Comparison of ENCODE assay signal across 1 cellular context in the genomic region with DNA sequence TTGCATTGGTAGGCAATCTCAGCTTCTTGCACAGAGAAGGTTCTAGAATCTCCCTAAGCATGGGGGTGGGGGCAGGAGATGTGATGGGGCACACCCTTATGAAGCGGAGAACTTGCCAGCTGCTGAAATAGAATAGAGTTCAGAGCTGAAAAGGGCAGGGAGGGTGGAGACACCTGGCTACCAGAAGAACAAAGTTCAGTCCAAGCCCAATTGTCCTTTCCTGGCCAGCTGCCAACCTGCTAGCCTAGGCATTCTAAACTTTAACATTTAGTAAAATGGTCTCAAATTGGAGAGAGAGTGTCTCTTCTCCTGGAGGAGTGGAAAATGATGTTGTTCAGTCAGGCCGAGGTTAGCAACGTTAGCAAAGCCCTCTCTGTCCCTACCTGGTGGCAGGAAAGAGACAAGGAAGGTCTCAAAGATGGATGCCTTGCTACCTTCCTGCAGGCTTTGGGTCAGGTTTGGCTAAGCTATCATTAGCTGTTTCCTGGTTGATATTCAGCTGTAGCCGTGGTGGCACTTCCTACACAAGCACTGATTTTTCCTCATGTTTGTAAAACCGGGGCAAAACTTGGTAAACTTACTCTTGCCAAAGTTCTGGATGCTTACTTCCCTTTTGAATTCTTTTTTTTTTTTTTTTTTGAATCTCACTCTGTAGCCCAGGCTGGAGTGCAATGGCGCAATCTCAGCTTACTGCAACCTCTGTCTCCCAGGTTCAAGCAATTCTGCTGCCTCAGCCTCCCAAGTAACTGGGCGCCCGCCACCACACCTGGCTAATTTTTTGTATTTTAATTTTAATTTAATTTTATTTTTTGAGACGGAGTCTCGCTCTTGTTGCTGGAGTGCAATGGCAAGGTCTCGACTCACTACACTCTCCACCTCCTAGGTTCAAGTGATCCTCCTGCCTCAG.
TF ChIP-seq lines count a peak whose summit lies in the region.

No MANE protein-coding gene starts in this region.

TF ChIP-seq in HepG2, 621 proteins besides CTCF, POLR2A, EP300 and RAD21 (continued from another document):
- TF ChIP-seq, protein P1, sequence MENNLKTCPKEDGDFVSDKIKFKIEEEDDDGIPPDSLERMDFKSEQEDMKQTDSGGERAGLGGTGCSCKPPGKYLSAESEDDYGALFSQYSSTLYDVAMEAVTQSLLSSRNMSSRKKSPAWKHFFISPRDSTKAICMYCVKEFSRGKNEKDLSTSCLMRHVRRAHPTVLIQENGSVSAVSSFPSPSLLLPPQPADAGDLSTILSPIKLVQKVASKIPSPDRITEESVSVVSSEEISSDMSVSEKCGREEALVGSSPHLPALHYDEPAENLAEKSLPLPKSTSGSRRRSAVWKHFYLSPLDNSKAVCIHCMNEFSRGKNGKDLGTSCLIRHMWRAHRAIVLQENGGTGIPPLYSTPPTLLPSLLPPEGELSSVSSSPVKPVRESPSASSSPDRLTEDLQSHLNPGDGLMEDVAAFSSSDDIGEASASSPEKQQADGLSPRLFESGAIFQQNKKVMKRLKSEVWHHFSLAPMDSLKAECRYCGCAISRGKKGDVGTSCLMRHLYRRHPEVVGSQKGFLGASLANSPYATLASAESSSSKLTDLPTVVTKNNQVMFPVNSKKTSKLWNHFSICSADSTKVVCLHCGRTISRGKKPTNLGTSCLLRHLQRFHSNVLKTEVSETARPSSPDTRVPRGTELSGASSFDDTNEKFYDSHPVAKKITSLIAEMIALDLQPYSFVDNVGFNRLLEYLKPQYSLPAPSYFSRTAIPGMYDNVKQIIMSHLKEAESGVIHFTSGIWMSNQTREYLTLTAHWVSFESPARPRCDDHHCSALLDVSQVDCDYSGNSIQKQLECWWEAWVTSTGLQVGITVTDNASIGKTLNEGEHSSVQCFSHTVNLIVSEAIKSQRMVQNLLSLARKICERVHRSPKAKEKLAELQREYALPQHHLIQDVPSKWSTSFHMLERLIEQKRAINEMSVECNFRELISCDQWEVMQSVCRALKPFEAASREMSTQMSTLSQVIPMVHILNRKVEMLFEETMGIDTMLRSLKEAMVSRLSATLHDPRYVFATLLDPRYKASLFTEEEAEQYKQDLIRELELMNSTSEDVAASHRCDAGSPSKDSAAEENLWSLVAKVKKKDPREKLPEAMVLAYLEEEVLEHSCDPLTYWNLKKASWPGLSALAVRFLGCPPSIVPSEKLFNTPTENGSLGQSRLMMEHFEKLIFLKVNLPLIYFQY (CRISPR knock-in tag; IDR thresholded peaks at IDR 0.05; ENCODE audit: borderline replicate concordance) = no peak
- TF ChIP-seq SMARCE1 (IDR thresholded peaks at IDR 0.05; ENCODE audit: borderline replicate concordance) (no peak), KLF11 (CRISPR knock-in tag; IDR thresholded peaks at IDR 0.05) (no peak), ZSCAN30 (CRISPR knock-in tag; IDR thresholded peaks at IDR 0.05) (no peak), ZNF552 (CRISPR knock-in tag; IDR thresholded peaks at IDR 0.05; ENCODE audit: borderline replicate concordance) (no peak), ONECUT2 (CRISPR knock-in tag; IDR thresholded peaks at IDR 0.05) (no peak), ZNF362 (CRISPR knock-in tag; IDR thresholded peaks at IDR 0.05; ENCODE audit: borderline replicate concordance) (peak; percentile 49; the same call in 1 of the 2 replicates), ZNF251 (CRISPR knock-in tag; IDR thresholded peaks at IDR 0.05) (no peak), ZNF331 (CRISPR knock-in tag; IDR thresholded peaks at IDR 0.05) (no peak), ZNF367 (CRISPR knock-in tag; IDR thresholded peaks at IDR 0.05; ENCODE audit: borderline replicate concordance) (no peak), CHD4 (IDR thresholded peaks at IDR 0.05; ENCODE audit: borderline replicate concordance, low read length) (no peak), ELK4 (CRISPR knock-in tag; IDR thresholded peaks at IDR 0.05; ENCODE audit: borderline replicate concordance) (no peak), PHF21A (CRISPR knock-in tag; IDR thresholded peaks at IDR 0.05) (peak; percentile 33; the same call in 1 of the 2 replicates), EEA1 (CRISPR knock-in tag; IDR thresholded peaks at IDR 0.05; ENCODE audit: borderline replicate concordance) (no peak), HNF4A (CRISPR knock-in tag; IDR thresholded peaks at IDR 0.05) (peak; percentile 64), ELF1 (CRISPR knock-in tag; IDR thresholded peaks at IDR 0.05) (peak; percentile 16; the same call in 1 of the 2 replicates), ZNF224 (CRISPR knock-in tag; IDR thresholded peaks at IDR 0.05) (no peak), CBX2 (IDR thresholded peaks at IDR 0.05; ENCODE audit: low read depth, low read length) (no peak), CBX2 (CRISPR knock-in tag; IDR thresholded peaks at IDR 0.05; ENCODE audit: low read depth) (no peak), SOX6 (IDR thresholded peaks at IDR 0.05) (no peak), SOX6 (CRISPR knock-in tag; IDR thresholded peaks at IDR 0.05) (peak; percentile 83), ZNF296 (CRISPR knock-in tag; conservative IDR thresholded peaks at IDR 0.05) (no peak), ZNF510 (CRISPR knock-in tag; IDR thresholded peaks at IDR 0.05; ENCODE audit: low read depth) (no peak), ARNT2 (CRISPR knock-in tag; IDR thresholded peaks at IDR 0.05; ENCODE audit: low read depth) (no peak), ZNF547 (CRISPR knock-in tag; IDR thresholded peaks at IDR 0.05) (no peak), ZNF512B (CRISPR knock-in tag; IDR thresholded peaks at IDR 0.05; ENCODE audit: borderline replicate concordance) (no peak), FOXK1 (CRISPR knock-in tag; IDR thresholded peaks at IDR 0.05; ENCODE audit: borderline replicate concordance, low read depth) (no peak), HMGXB4 (CRISPR knock-in tag; IDR thresholded peaks at IDR 0.05; ENCODE audit: borderline replicate concordance in 1 of 2, low read depth in 1 of 2) (no peak), ATAD3A (CRISPR knock-in tag; IDR thresholded peaks at IDR 0.05) (no peak), PCBP1 (IDR thresholded peaks at IDR 0.05; ENCODE audit: borderline replicate concordance, low read depth, low read length) (no peak), HNF4G (IDR thresholded peaks at IDR 0.05; ENCODE audit: borderline replicate concordance, low read depth, low read length) (peak; percentile 31; the same call in 1 of the 2 replicates), HNF4G (CRISPR knock-in tag; IDR thresholded peaks at IDR 0.05; ENCODE audit: borderline replicate concordance, low read depth) (no peak)
- TF ChIP-seq, protein P2, sequence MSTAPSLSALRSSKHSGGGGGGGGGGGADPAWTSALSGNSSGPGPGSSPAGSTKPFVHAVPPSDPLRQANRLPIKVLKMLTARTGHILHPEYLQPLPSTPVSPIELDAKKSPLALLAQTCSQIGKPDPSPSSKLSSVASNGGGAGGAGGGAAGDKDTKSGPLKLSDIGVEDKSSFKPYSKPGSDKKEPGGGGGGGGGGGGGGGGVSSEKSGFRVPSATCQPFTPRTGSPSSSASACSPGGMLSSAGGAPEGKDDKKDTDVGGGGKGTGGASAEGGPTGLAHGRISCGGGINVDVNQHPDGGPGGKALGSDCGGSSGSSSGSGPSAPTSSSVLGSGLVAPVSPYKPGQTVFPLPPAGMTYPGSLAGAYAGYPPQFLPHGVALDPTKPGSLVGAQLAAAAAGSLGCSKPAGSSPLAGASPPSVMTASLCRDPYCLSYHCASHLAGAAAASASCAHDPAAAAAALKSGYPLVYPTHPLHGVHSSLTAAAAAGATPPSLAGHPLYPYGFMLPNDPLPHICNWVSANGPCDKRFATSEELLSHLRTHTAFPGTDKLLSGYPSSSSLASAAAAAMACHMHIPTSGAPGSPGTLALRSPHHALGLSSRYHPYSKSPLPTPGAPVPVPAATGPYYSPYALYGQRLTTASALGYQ (CRISPR knock-in tag; IDR thresholded peaks at IDR 0.05) = no peak
- TF ChIP-seq, protein P3, sequence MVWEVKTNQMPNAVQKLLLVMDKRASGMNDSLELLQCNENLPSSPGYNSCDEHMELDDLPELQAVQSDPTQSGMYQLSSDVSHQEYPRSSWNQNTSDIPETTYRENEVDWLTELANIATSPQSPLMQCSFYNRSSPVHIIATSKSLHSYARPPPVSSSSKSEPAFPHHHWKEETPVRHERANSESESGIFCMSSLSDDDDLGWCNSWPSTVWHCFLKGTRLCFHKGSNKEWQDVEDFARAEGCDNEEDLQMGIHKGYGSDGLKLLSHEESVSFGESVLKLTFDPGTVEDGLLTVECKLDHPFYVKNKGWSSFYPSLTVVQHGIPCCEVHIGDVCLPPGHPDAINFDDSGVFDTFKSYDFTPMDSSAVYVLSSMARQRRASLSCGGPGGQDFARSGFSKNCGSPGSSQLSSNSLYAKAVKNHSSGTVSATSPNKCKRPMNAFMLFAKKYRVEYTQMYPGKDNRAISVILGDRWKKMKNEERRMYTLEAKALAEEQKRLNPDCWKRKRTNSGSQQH (CRISPR knock-in tag; IDR thresholded peaks at IDR 0.05; ENCODE audit: low read depth) = no peak
- TF ChIP-seq, protein P4, sequence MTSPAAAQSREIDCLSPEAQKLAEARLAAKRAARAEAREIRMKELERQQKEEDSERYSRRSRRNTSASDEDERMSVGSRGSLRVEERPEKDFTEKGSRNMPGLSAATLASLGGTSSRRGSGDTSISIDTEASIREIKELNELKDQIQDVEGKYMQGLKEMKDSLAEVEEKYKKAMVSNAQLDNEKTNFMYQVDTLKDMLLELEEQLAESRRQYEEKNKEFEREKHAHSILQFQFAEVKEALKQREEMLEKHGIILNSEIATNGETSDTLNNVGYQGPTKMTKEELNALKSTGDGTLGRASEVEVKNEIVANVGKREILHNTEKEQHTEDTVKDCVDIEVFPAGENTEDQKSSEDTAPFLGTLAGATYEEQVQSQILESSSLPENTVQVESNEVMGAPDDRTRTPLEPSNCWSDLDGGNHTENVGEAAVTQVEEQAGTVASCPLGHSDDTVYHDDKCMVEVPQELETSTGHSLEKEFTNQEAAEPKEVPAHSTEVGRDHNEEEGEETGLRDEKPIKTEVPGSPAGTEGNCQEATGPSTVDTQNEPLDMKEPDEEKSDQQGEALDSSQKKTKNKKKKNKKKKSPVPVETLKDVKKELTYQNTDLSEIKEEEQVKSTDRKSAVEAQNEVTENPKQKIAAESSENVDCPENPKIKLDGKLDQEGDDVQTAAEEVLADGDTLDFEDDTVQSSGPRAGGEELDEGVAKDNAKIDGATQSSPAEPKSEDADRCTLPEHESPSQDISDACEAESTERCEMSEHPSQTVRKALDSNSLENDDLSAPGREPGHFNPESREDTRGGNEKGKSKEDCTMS (CRISPR knock-in tag; conservative IDR thresholded peaks at IDR 0.05) = no peak
- TF ChIP-seq, protein P5, sequence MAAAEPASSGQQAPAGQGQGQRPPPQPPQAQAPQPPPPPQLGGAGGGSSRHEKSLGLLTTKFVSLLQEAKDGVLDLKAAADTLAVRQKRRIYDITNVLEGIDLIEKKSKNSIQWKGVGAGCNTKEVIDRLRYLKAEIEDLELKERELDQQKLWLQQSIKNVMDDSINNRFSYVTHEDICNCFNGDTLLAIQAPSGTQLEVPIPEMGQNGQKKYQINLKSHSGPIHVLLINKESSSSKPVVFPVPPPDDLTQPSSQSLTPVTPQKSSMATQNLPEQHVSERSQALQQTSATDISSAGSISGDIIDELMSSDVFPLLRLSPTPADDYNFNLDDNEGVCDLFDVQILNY (CRISPR knock-in tag; conservative IDR thresholded peaks at IDR 0.05) = no peak
